Comparison of ENCODE assay signal across 18 cellular contexts in the genomic region with DNA sequence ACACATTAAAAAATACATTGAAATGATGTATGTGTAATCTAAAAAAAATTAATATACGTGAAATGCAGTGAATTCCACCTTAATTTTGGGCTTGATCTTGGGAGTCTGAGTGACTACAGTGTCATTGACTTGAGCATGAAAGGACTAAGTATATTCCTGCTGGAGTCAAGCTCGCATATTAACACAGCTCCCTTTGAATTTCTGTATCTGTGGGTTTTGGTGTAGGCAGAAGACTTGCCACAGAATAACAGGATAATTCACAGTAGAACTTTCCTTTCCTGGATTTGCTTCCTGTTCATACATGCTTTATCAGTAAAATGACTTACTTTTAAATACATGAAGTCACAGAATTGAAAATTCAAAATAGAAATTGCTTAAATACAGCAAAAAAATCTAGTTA. TPM values are rescaled to one million over a fixed set of nuclear protein-coding genes. Genes with fewer than 3 reads are reported as not detected.
A peak's percentile ranks its signal among the peaks of the same experiment; 100 is the strongest.
DNase-seq lines count a peak whose midpoint lies in the region; TF ChIP-seq lines count a peak whose summit lies in the region.
"Had no signal": no experiment of that assay in that cellular context is flagged by ENCODE, and none has a peak within 500 bp of the region (broad histone marks: within the 10 kb centered on the region; RNA-seq: fewer than 3 reads in every experiment).

No MANE protein-coding gene starts in this region.

- H3K9me3 ChIP-seq in thyroid gland (no peaks in the 10 kb centered on the region), uterus (no peaks in the 10 kb centered on the region)
- H3K9me3 ChIP-seq: BE2C, Caco-2 had no signal

- H3K36me3 ChIP-seq in thyroid gland, result no peaks in the 10 kb centered on the region
- H3K36me3 ChIP-seq in uterus, result no peaks in the 10 kb centered on the region
- H3K36me3 ChIP-seq: BE2C; BLaER1 treated with 17β-estradiol and CSF1 and Interleukin-3, amounts not matched to agents 10 nM and 100 nM had no signal

- H3K4me3 ChIP-seq in thyroid gland (replicated peaks in 1 of 3), result no peak overlapping the region
- no peak overlapping the region for H3K4me3 ChIP-seq in uterus
- H3K4me3 ChIP-seq: BLaER1 treated with 17β-estradiol and CSF1 and Interleukin-3, amounts not matched to agents 10 nM and 100 nM had no signal

- 90 to 92% methylated on average over 2 of the region's 2 CpGs for WGBS in thyroid gland, 2 donors

- intact Hi-C loops in thyroid gland (cut with DNase I) (no loop called here), uterus (cut with DNase I; ENCODE audit: low total_unique reads) (no loop called here)

- H3K27me3 ChIP-seq in thyroid gland, result no peaks in the 10 kb centered on the region
- H3K27me3 ChIP-seq in uterus, result no peaks in the 10 kb centered on the region
- H3K27me3 ChIP-seq: BE2C; BLaER1 treated with 17β-estradiol and CSF1 and Interleukin-3, amounts not matched to agents 10 nM and 100 nM had no signal

- TF ChIP-seq POLR2A in thyroid gland (IDR thresholded peaks at IDR 0.05) (no peak), uterus (IDR thresholded peaks at IDR 0.05) (no peak)

- peaks cover 0 to 5% of the 10 kb centered on the region in 2 donors for H3K4me1 ChIP-seq in thyroid gland
- H3K4me1 ChIP-seq in uterus, result no peaks in the 10 kb centered on the region
- H3K4me1 ChIP-seq: BE2C; BLaER1 treated with 17β-estradiol and CSF1 and Interleukin-3, amounts not matched to agents 10 nM and 100 nM had no signal

- TF ChIP-seq CTCF in thyroid gland (IDR thresholded peaks at IDR 0.05) (no peak), uterus (IDR thresholded peaks at IDR 0.05) (no peak)

- H3K27ac ChIP-seq in thyroid gland, result no peak overlapping the region
- H3K27ac ChIP-seq in uterus, result no peak overlapping the region
- H3K27ac ChIP-seq: 22Rv1; BLaER1 treated with 17β-estradiol and CSF1 and Interleukin-3, amounts not matched to agents 10 nM and 100 nM had no signal

- DNase-seq in Ammon's horn (ENCODE audit: low spot score) (peak; percentile 20), RPMI7951 (ENCODE audit: low read depth) (peak; percentile 47), foreskin melanocyte (peak; percentile 72), medulla oblongata (ENCODE audit: extremely low spot score) (peak; percentile 44), thyroid gland (no peak), dedifferentiated amniotic fluid mesenchymal stem cell (ENCODE audit: extremely low spot score) (no peak), uterus (no peak), NCI-H1694 treated with DMSO at 0.1 percent for 48 hours (lab: John Stamatoyannopoulos, UW) (no peak)
- DNase-seq: BE2C; Caco-2; CD4-positive, alpha-beta T cell; DMS153; DND-41; GOT3; H7; HCEC 1CT had no signal

RNA-seq across cellular contexts. Expression of gene PPP1R9A, which starts 55.3 kb away (rescaled TPM):
- total RNA-seq in RPMI7951 (2014; rRNA removed; shearing (Covaris generic)), result under 0.01 and 0.12 TPM in 2 replicates
- total RNA-seq in thyroid gland (10 to 100 TPM; 38.8 to 89.6 (median 45.5) TPM), uterus (10 to 100 TPM in 2 of 4 donors, 1 to 10 TPM in 2; 5.3 to 39.6 (median 15.0) TPM)
- total RNA-seq: CD4-positive, alpha-beta T cell had no signal

Comparison
In these comparisons a context has a peak if more than half of its experiments do, and no peak if none do; other contexts are left out.
1. DNase-seq: peak in Ammon's horn (single experiment), RPMI7951 (single experiment), foreskin melanocyte (single experiment) and medulla oblongata (single experiment); none in thyroid gland (0 of 2), dedifferentiated amniotic fluid mesenchymal stem cell (single experiment), uterus (0 of 2) and NCI-H1694 treated with DMSO at 0.1 percent for 48 hours (single experiment).